30 cellular contexts compared by ENCODE assay signal in genomic region chr18:38587571-38587970, GRCh38.
DNase-seq lines count a peak whose midpoint lies in the region; ATAC-seq and TF ChIP-seq lines count a peak whose summit lies in the region.
"Had no signal": no experiment of that assay in that cellular context is flagged by ENCODE, and none has a peak within 500 bp of the region (broad histone marks: within the 10 kb centered on the region; RNA-seq: fewer than 3 reads in every experiment).

No MANE protein-coding gene starts in this region.

- 94 to 97% methylated on average over 1 of the region's 1 CpG for WGBS in thyroid gland, 2 donors

- H2AFZ ChIP-seq in Karpas-422 (ENCODE audit: low read length) = 0 out of 2 replicates have a peak overlapping the region, but pooled peaks have one; percentile 8

- no peak overlapping the region for H3K4me2 ChIP-seq in Karpas-422 (ENCODE audit: low read depth, low read length, poor library complexity, severe bottlenecking)
- H3K4me2 ChIP-seq: A549; BLaER1; BLaER1 treated with 17β-estradiol and CSF1 and Interleukin-3, amounts not matched to agents 10 nM and 100 nM had no signal

- H3K79me2 ChIP-seq in Karpas-422 (ENCODE audit: low read length) = no peaks in the 10 kb centered on the region

- H3K4me3 ChIP-seq in Karpas-422 (ENCODE audit: low read length) (no peak overlapping the region), vagina (no peak overlapping the region), thyroid gland (replicated peaks in 1 of 3) (no peak overlapping the region)
- H3K4me3 ChIP-seq: A549; BLaER1; BLaER1 treated with 17β-estradiol and CSF1 and Interleukin-3, amounts not matched to agents 10 nM and 100 nM had no signal

- no peak for TF ChIP-seq POLR2A in vagina (IDR thresholded peaks at IDR 0.05)
- no peak for TF ChIP-seq POLR2A in thyroid gland (IDR thresholded peaks at IDR 0.05)

- no peak for DNase-seq in Karpas-422
- DNase-seq in stimulated activated naive B cell treated with anti-CD40 and anti-IgM and Interleukin-4, amounts not matched to agents 10 μg/mL and 1 μg/mL and 100 μg/mL, for 72 hours = no peak
- DNase-seq in vagina (ENCODE audit: extremely low spot score in 2 of 2) = no peak
- no peak for DNase-seq in thyroid gland
- DNase-seq: 8988T; ACHN; AML-193; BE2C; C1 segment of cervical spinal cord; Caco-2; Calu3; CD4-positive, alpha-beta memory T cell; CD4-positive, alpha-beta T cell; CD4-positive, CD25-positive, alpha-beta regulatory T cell; CD8-positive, alpha-beta memory T cell; CD8-positive, alpha-beta T cell; COR-L47; DMS 273 treated with DMSO at 0.1 percent for 48 hours; DMS153; DMS79; DMS79 treated with DMSO at 0.1 percent for 48 hours; DND-41; EL had no signal

- H3K4me3 Mint-ChIP-seq in stimulated activated naive B cell treated with anti-CD40 and anti-IgM and Interleukin-4, amounts not matched to agents 10 μg/mL and 1 μg/mL and 100 μg/mL, for 72 hours = no peak overlapping the region
- H3K4me3 Mint-ChIP-seq: B cell; CD14-positive monocyte; CD4-positive, alpha-beta memory T cell; CD4-positive, alpha-beta T cell; CD4-positive, CD25-positive, alpha-beta regulatory T cell; CD8-positive, alpha-beta memory T cell; CD8-positive, alpha-beta T cell had no signal

- intact Hi-C loops in vagina (cut with DNase I) = no loop called here
- intact Hi-C loops in thyroid gland (cut with DNase I) = no loop called here

- ATAC-seq in stimulated activated naive B cell treated with anti-CD40 and anti-IgM and Interleukin-4, amounts not matched to agents 10 μg/mL and 1 μg/mL and 100 μg/mL, for 72 hours (replicated peaks) = peak; percentile 89 to 93
- ATAC-seq: A549; CD8-positive, alpha-beta T cell had no signal

- H3K9me2 ChIP-seq in Karpas-422 (replicated peaks; ENCODE audit: insufficient read depth, low read length) = no peaks in the 10 kb centered on the region

- H3K9me3 ChIP-seq in Karpas-422 (ENCODE audit: low read length) (peaks cover 33% of the 10 kb centered on the region), vagina (no peaks in the 10 kb centered on the region), thyroid gland (no peaks in the 10 kb centered on the region)
- H3K9me3 ChIP-seq: A549, BE2C, Caco-2 had no signal

- H3K9ac ChIP-seq in Karpas-422 (ENCODE audit: low read length) = no peak overlapping the region
- H3K9ac ChIP-seq: BLaER1; BLaER1 treated with 17β-estradiol and CSF1 and Interleukin-3, amounts not matched to agents 10 nM and 100 nM had no signal

- H3K4me1 ChIP-seq in Karpas-422 (ENCODE audit: low read length) (no peaks in the 10 kb centered on the region), vagina (no peaks in the 10 kb centered on the region), thyroid gland (no peaks in the 10 kb centered on the region)
- H3K4me1 ChIP-seq: A549; BE2C; BLaER1; BLaER1 treated with 17β-estradiol and CSF1 and Interleukin-3, amounts not matched to agents 10 nM and 100 nM; Caco-2 had no signal

- TF ChIP-seq CTCF in vagina (IDR thresholded peaks at IDR 0.05) (no peak), thyroid gland (IDR thresholded peaks at IDR 0.05) (no peak)

- no peaks in the 10 kb centered on the region for H3K36me3 Mint-ChIP-seq in stimulated activated naive B cell treated with anti-CD40 and anti-IgM and Interleukin-4, amounts not matched to agents 10 μg/mL and 1 μg/mL and 100 μg/mL, for 72 hours
- H3K36me3 Mint-ChIP-seq: CD14-positive monocyte; CD4-positive, alpha-beta memory T cell; CD4-positive, CD25-positive, alpha-beta regulatory T cell; CD8-positive, alpha-beta memory T cell; CD8-positive, alpha-beta T cell had no signal

- H3K9me3 Mint-ChIP-seq in stimulated activated naive B cell treated with anti-CD40 and anti-IgM and Interleukin-4, amounts not matched to agents 10 μg/mL and 1 μg/mL and 100 μg/mL, for 72 hours = peaks cover 0 to 3% of the 10 kb centered on the region in 2 donors
- H3K9me3 Mint-ChIP-seq: CD8-positive, alpha-beta T cell had no signal

- no peak overlapping the region for H3K27ac Mint-ChIP-seq in stimulated activated naive B cell treated with anti-CD40 and anti-IgM and Interleukin-4, amounts not matched to agents 10 μg/mL and 1 μg/mL and 100 μg/mL, for 72 hours
- H3K27ac Mint-ChIP-seq: B cell; CD14-positive monocyte; CD4-positive, alpha-beta T cell; CD4-positive, CD25-positive, alpha-beta regulatory T cell; CD8-positive, alpha-beta memory T cell; CD8-positive, alpha-beta T cell had no signal

- H4K20me1 ChIP-seq in Karpas-422 (ENCODE audit: insufficient read depth, low read depth, low read length) = no peaks in the 10 kb centered on the region
- H4K20me1 ChIP-seq: BLaER1; BLaER1 treated with 17β-estradiol and CSF1 and Interleukin-3, amounts not matched to agents 10 nM and 100 nM had no signal

- H3K27me3 ChIP-seq in Karpas-422 (ENCODE audit: low read length) (no peaks in the 10 kb centered on the region), vagina (no peaks in the 10 kb centered on the region), thyroid gland (no peaks in the 10 kb centered on the region)
- H3K27me3 ChIP-seq: BE2C; BLaER1; BLaER1 treated with 17β-estradiol and CSF1 and Interleukin-3, amounts not matched to agents 10 nM and 100 nM had no signal

- H3K36me3 ChIP-seq in Karpas-422 (ENCODE audit: insufficient read depth, low read length) (no peaks in the 10 kb centered on the region), vagina (no peaks in the 10 kb centered on the region), thyroid gland (no peaks in the 10 kb centered on the region)
- H3K36me3 ChIP-seq: BE2C; BLaER1; BLaER1 treated with 17β-estradiol and CSF1 and Interleukin-3, amounts not matched to agents 10 nM and 100 nM had no signal

- H3K27ac ChIP-seq in Karpas-422 (ENCODE audit: low read length) (no peak overlapping the region), vagina (no peak overlapping the region), thyroid gland (no peak overlapping the region)
- H3K27ac ChIP-seq: 22Rv1; A549; BLaER1; BLaER1 treated with 17β-estradiol and CSF1 and Interleukin-3, amounts not matched to agents 10 nM and 100 nM; C4-2B had no signal

- H3K27me3 Mint-ChIP-seq in stimulated activated naive B cell treated with anti-CD40 and anti-IgM and Interleukin-4, amounts not matched to agents 10 μg/mL and 1 μg/mL and 100 μg/mL, for 72 hours = no peaks in the 10 kb centered on the region
- H3K27me3 Mint-ChIP-seq: B cell; CD4-positive, alpha-beta memory T cell; CD4-positive, alpha-beta T cell; CD4-positive, CD25-positive, alpha-beta regulatory T cell; CD8-positive, alpha-beta memory T cell had no signal

- peaks cover 1 to 5% of the 10 kb centered on the region in 2 donors for H3K4me1 Mint-ChIP-seq in stimulated activated naive B cell treated with anti-CD40 and anti-IgM and Interleukin-4, amounts not matched to agents 10 μg/mL and 1 μg/mL and 100 μg/mL, for 72 hours
- H3K4me1 Mint-ChIP-seq: B cell; CD14-positive monocyte; CD4-positive, alpha-beta memory T cell; CD4-positive, CD25-positive, alpha-beta regulatory T cell; CD8-positive, alpha-beta memory T cell had no signal
